8 cellular contexts compared by ENCODE assay signal in the genomic region with DNA sequence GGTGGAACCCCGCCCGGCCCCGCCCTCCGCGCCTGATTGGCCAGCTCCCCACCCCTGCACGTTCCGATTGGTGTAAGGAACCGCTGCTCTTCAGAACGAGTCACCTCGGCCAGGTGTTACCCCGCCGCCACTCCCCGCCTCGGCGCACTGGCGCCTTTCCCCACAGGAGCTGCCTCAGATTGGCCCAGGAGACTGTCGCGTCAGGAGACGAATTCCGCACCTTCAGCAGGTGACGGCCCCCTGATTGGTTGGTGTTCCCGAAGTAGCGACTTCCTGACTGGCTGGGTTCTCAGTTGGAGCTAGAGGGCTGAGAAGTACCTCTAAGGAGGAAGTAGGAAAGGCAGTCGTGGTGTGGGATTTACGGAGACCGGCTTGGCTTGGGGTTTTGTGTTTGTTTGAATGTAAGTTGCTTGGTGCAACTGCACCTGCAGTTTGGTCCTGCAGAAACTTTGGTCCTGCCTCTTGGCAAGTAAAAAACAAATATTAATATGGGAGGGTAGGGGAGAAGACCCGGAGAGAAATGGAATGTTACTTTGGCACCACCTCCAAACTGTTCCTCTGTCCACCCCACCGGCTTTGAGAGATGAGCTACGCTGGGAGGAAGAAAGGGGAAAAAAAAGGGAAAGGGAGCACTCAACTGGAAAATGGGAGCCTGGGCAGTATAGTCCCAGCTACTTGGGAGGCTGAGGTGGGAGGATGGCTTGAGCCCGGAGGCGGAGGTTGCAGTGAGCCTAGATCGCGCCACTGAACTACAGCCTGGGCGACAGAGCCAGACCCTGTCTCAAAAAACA. TPM values are rescaled to one million over a fixed set of nuclear protein-coding genes. Genes with fewer than 3 reads are reported as not detected.
DNase-seq lines count a peak whose midpoint lies in the region; ATAC-seq and TF ChIP-seq lines count a peak whose summit lies in the region.

No MANE protein-coding gene starts in this region.

- H3K9me3 ChIP-seq in fibroblast of lung (ENCODE audit: control insufficient read depth, insufficient read depth, low read depth, low read length) = no peaks in the 10 kb centered on the region

- peak overlapping the region; percentile 10 for H3K9ac ChIP-seq in fibroblast of lung (ENCODE audit: insufficient read depth, low read length)

- H3K4me3 ChIP-seq in fibroblast of lung (replicated peaks in 1 of 4; ENCODE audit: control extremely low read depth in 1 of 4, insufficient read depth in 1 of 4, low read depth in 3 of 4, low read length in 4 of 4) = peak overlapping the region in 3 of 4 experiments; percentile 27 to 59 (median 53)

- no peak overlapping the region for H3K27ac ChIP-seq in fibroblast of lung (ENCODE audit: insufficient read depth, low read length)

- no peak for TF ChIP-seq CTCF in fibroblast of lung (conservative IDR thresholded peaks at IDR 0.05 in 1 of 2, IDR thresholded peaks at IDR 0.05 in 1 of 2; ENCODE audit: low read depth in 1 of 2, low read length in 2 of 2)

- H3K4me1 Mint-ChIP-seq in naive thymus-derived CD8-positive, alpha-beta T cell = peaks cover 28 to 51% (median 45%) of the 10 kb centered on the region in 4 donors

- no peaks in the 10 kb centered on the region for H3K9me3 Mint-ChIP-seq in naive thymus-derived CD8-positive, alpha-beta T cell

- H2AFZ ChIP-seq in fibroblast of lung (ENCODE audit: low read length) = peak overlapping the region; percentile 20

- peak overlapping the region; percentile 62 to 98 (median 94) for H3K27ac Mint-ChIP-seq in naive thymus-derived CD8-positive, alpha-beta T cell

- peaks cover 0 to 2% (median 0%) of the 10 kb centered on the region in 3 donors for H3K36me3 Mint-ChIP-seq in naive thymus-derived CD8-positive, alpha-beta T cell

- peak overlapping the region; percentile 85 to 97 (median 90) for H3K4me3 Mint-ChIP-seq in naive thymus-derived CD8-positive, alpha-beta T cell

- peaks cover 6% of the 10 kb centered on the region for H3K4me1 ChIP-seq in fibroblast of lung (ENCODE audit: control insufficient read depth, extremely low read depth, insufficient read depth, low read length)

- H3K4me2 ChIP-seq in fibroblast of lung (ENCODE audit: extremely low read depth, insufficient read depth, low read length) = peak overlapping the region; percentile 88

- no peaks in the 10 kb centered on the region for H3K79me2 ChIP-seq in fibroblast of lung (ENCODE audit: control insufficient read depth, insufficient read depth, low read length)

- ATAC-seq in GM21515 (IDR thresholded peaks at IDR 0.05; ENCODE audit: unreplicated experiment) = peak; percentile 90
- peak; percentile 94 to 97 for ATAC-seq in naive thymus-derived CD8-positive, alpha-beta T cell

- no peaks in the 10 kb centered on the region for H3K36me3 ChIP-seq in fibroblast of lung (ENCODE audit: control insufficient read depth, insufficient read depth, low read length)

- DNase-seq in DMS 273 (lab: John Stamatoyannopoulos, UW; ENCODE audit: unreplicated experiment) (peak; percentile 91), HuH-7 (ENCODE audit: low spot score) (peak; percentile 96), OCI-M2 (lab: John Stamatoyannopoulos, UW; ENCODE audit: unreplicated experiment) (peak; percentile 73), fibroblast of lung (ENCODE audit: low read depth in 2 of 2) (peak in 1 of 2 donors; percentile 48)
- peak; percentile 81 to 89 for DNase-seq in activated T-cell treated with anti-CD3 and anti-CD28 coated beads, Interleukin-2, amount 50 U/mL, for 48 hours
- DNase-seq in naive thymus-derived CD8-positive, alpha-beta T cell = peak; percentile 78 to 95 (median 90)
- peak; percentile 87 to 94 (median 90) for DNase-seq in stimulated activated naive CD4-positive, alpha-beta T cell (lab: John Stamatoyannopoulos, UW)

- H4K20me1 ChIP-seq in fibroblast of lung (ENCODE audit: control insufficient read depth, extremely low read depth, insufficient read depth, low read length) = no peaks in the 10 kb centered on the region

- H3K27me3 Mint-ChIP-seq in naive thymus-derived CD8-positive, alpha-beta T cell = peaks cover 0 to 2% (median 0%) of the 10 kb centered on the region in 5 donors

- POLR2A ChIA-PET in naive thymus-derived CD8-positive, alpha-beta T cell (lab: Charles Lee) = interaction anchor here (0.6 to 5.4 kb wide), 16 partner anchors 8 to 313 kb away, joined by 3 to 65 read pairs (median 6); partner anchors contain the start of genes ARHGAP30, DEDD, KLHDC9 and TSTD1

- H3K27me3 ChIP-seq in fibroblast of lung (ENCODE audit: control insufficient read depth, insufficient read depth, low read length) = peaks cover 26% of the 10 kb centered on the region

RNA-seq across cellular contexts. Expression of gene F11R, which starts 0.4 kb away (rescaled TPM):
- total RNA-seq in fibroblast of lung = 0.66 and 2.1 TPM in 2 replicates
- 0.50 and 1.5 TPM in 2 replicates for polyA plus RNA-seq in fibroblast of lung
- 0.16 and 0.25 TPM in 2 replicates for polyA plus RNA-seq in fibroblast of lung (2012)
- 0.33 TPM in 1 of 2 replicates, not detected in the other for polyA minus RNA-seq in fibroblast of lung (ENCODE audit: low replicate concordance)
- total RNA-seq in naive thymus-derived CD8-positive, alpha-beta T cell = 10 to 100 TPM; 16.3 to 16.4 TPM
- 1 to 10 TPM; 6.7 to 9.0 (median 8.1) TPM for polyA plus RNA-seq in naive thymus-derived CD8-positive, alpha-beta T cell

RNA-seq across cellular contexts. Expression of gene TSTD1, which starts 17.4 kb away (rescaled TPM):
- 0.66 and 0.77 TPM in 2 replicates for total RNA-seq in fibroblast of lung
- polyA plus RNA-seq in fibroblast of lung = 0.24 and 7.5 TPM in 2 replicates
- polyA plus RNA-seq in fibroblast of lung (2012) = 5.7 TPM in 1 of 2 replicates, not detected in the other
- 1.0 TPM in 1 of 2 replicates, not detected in the other for polyA minus RNA-seq in fibroblast of lung (ENCODE audit: low replicate concordance)
- total RNA-seq in naive thymus-derived CD8-positive, alpha-beta T cell = 100 to 1,000 TPM; 100 to 108 TPM
- 100 to 1,000 TPM; 342 to 508 (median 412) TPM for polyA plus RNA-seq in naive thymus-derived CD8-positive, alpha-beta T cell

RNA-seq across cellular contexts. Expression of gene USF1, which starts 24.4 kb away (rescaled TPM):
- total RNA-seq in fibroblast of lung = 71.7 and 80.1 TPM in 2 replicates
- polyA plus RNA-seq in fibroblast of lung = 23.9 and 25.0 TPM in 2 replicates
- 27.9 and 32.5 TPM in 2 replicates for polyA plus RNA-seq in fibroblast of lung (2012)
- polyA minus RNA-seq in fibroblast of lung (ENCODE audit: low replicate concordance) = 69.9 and 134 TPM in 2 replicates
- 100 to 1,000 TPM; 107 to 118 TPM for total RNA-seq in naive thymus-derived CD8-positive, alpha-beta T cell
- 10 to 100 TPM in 1 of 3 donors, 1 to 10 TPM in 2; 4.3 to 11.1 (median 7.4) TPM for polyA plus RNA-seq in naive thymus-derived CD8-positive, alpha-beta T cell

RNA-seq across cellular contexts. Expression of gene ARHGAP30, which starts 48.3 kb away (rescaled TPM):
- not detected in 2 replicates for total RNA-seq in fibroblast of lung
- 0.01 TPM in 1 of 2 replicates, not detected in the other for polyA plus RNA-seq in fibroblast of lung
- polyA plus RNA-seq in fibroblast of lung (2012) = 0.20 and 0.27 TPM in 2 replicates
- not detected in 2 replicates for polyA minus RNA-seq in fibroblast of lung (ENCODE audit: low replicate concordance)
- 100 to 1,000 TPM; 220 to 233 TPM for total RNA-seq in naive thymus-derived CD8-positive, alpha-beta T cell
- 100 to 1,000 TPM; 110 to 207 (median 136) TPM for polyA plus RNA-seq in naive thymus-derived CD8-positive, alpha-beta T cell

Comparison
In these comparisons a context has a peak if more than half of its experiments do, and no peak if none do; other contexts are left out.
1. RNA of gene TSTD1, which starts 17.4 kb away (total RNA-seq): 100 to 108 TPM in naive thymus-derived CD8-positive, alpha-beta T cell; 0.66 to 0.77 TPM in fibroblast of lung; every median in the first group is over 10 times any median in the second.